Comparison of ENCODE assay signal across 25 cellular contexts in the genomic region with DNA sequence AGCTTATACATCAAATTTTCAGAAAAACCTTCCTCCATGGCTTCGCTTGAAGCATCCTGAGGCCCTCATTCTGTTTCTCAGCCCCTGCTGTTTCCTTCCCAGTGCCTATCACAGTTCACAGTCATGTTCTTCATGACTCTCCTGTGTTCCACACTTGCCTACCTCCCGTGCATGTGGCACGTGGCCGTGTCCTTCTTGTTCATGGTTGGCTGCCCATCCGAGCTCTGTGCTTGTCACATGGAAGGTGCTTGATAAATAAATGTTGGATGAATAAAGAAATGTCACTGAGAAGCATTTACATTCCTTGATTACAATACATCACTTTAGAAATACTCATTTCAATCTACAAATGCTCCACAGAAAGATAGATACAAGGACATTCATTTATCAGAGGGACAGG. TPM values are rescaled to one million over a fixed set of nuclear protein-coding genes. Genes with fewer than 3 reads are reported as not detected.
A peak's percentile ranks its signal among the peaks of the same experiment; 100 is the strongest.
DNase-seq lines count a peak whose midpoint lies in the region; ATAC-seq, FAIRE-seq and TF ChIP-seq lines count a peak whose summit lies in the region.
"Had no signal": no experiment of that assay in that cellular context is flagged by ENCODE, and none has a peak within 500 bp of the region (broad histone marks: within the 10 kb centered on the region; RNA-seq: fewer than 3 reads in every experiment).

No MANE protein-coding gene starts in this region.

- H3K4me1 Mint-ChIP-seq in activated T-helper 1 cell treated with anti-CD3 and anti-CD28 coated beads, Interleukin-12 subunit alpha, Interleukin-12 subunit beta, Interleukin-2, Interleukin-4 antibody, amounts not matched to agents 30 ng/mL and 10 ng/mL and 1 ng/mL, durations not matched to agents 14 hours and 24 hours and 36 hours (ENCODE audit: low read depth), result peaks cover 26% of the 10 kb centered on the region

- H3K27ac ChIP-seq in SK-N-SH (ENCODE audit: low read depth in 2 of 2, low read length in 1 of 2) (peak overlapping the region in 1 of 2 experiments; percentile 78; a peak in 2 of 4 replicates), HCT116 (ENCODE audit: low read depth, low read length) (no peak overlapping the region), stomach (no peak overlapping the region)
- H3K27ac ChIP-seq: 22Rv1, heart left ventricle, tibial artery had no signal

- peaks cover 8% of the 10 kb centered on the region for H3K27me3 Mint-ChIP-seq in activated T-helper 1 cell treated with anti-CD3 and anti-CD28 coated beads, Interleukin-12 subunit alpha, Interleukin-12 subunit beta, Interleukin-2, Interleukin-4 antibody, amounts not matched to agents 30 ng/mL and 10 ng/mL and 1 ng/mL, durations not matched to agents 14 hours and 24 hours and 36 hours (ENCODE audit: insufficient read depth)
- H3K27me3 Mint-ChIP-seq: activated CD8-positive, alpha-beta memory T cell treated with anti-CD3 and anti-CD28 coated beads, Interleukin-2, amount 10 ng/mL, durations not matched to agents 7 days and 5 days had no signal

- H3K27me3 ChIP-seq in SK-N-SH (ENCODE audit: insufficient read depth) (no peaks in the 10 kb centered on the region), HCT116 (ENCODE audit: insufficient read depth, low read length) (no peaks in the 10 kb centered on the region), stomach (no peaks in the 10 kb centered on the region)
- H3K27me3 ChIP-seq: heart left ventricle, MG63, tibial artery had no signal

- no peak for FAIRE-seq in D721Med (lab: Jason Lieb, UNC)
- FAIRE-seq: GM19239, H1 had no signal

- TF ChIP-seq EP300 in SK-N-SH (IDR thresholded peaks at IDR 0.05; ENCODE audit: borderline replicate concordance in 1 of 2, low read depth in 1 of 2, low read length in 1 of 2) (no peak), stomach (IDR thresholded peaks at IDR 0.05) (no peak)

- CTCF ChIA-PET in SK-N-SH (lab: Yijun Ruan, JAX) (interaction anchor here (2.0 kb wide), 1 partner anchor 260 kb away, joined by 7 read pairs; no protein-coding TSS in a partner anchor), HCT116 (lab: Charles Lee) (interaction anchor here (1.1 kb wide), 1 partner anchor 206 kb away, joined by 3 read pairs; no protein-coding TSS in a partner anchor)

- H3K4me2 ChIP-seq in SK-N-SH (peak overlapping the region; percentile 42), HCT116 (ENCODE audit: low read length) (peak overlapping the region; percentile 68)

- no peak for ATAC-seq in SK-N-SH treated with all-trans-retinoic acid at 6 μM for 48 hours
- ATAC-seq in HCT116, result no peak
- ATAC-seq: activated CD8-positive, alpha-beta memory T cell treated with anti-CD3 and anti-CD28 coated beads, Interleukin-2, amount 10 ng/mL, durations not matched to agents 7 days and 5 days; heart left ventricle; left lobe of liver had no signal

- TF ChIP-seq POLR2A in HCT116 (IDR thresholded peaks at IDR 0.05; ENCODE audit: borderline replicate concordance, extremely low read depth, insufficient read depth, insufficient read length) (no peak), stomach (IDR thresholded peaks at IDR 0.05) (no peak)

- WGBS in SK-N-SH (ENCODE audit: low lambda C conversion rate), result 96% methylated on average over 5 of the region's 5 CpGs
- WGBS in stomach, 5 donors, result 91 to 94% (median 93%) methylated on average over 5 of the region's 5 CpGs

- no peaks in the 10 kb centered on the region for H3K9me3 ChIP-seq in SK-N-SH
- no peaks in the 10 kb centered on the region for H3K9me3 ChIP-seq in HCT116 (ENCODE audit: control insufficient read depth in 1 of 2, insufficient read depth in 1 of 2, low read depth in 1 of 2, low read length in 2 of 2)
- no peaks in the 10 kb centered on the region for H3K9me3 ChIP-seq in stomach
- H3K9me3 ChIP-seq: heart left ventricle, MG63, tibial artery had no signal

- no peak for TF ChIP-seq CTCF in SK-N-SH (IDR thresholded peaks at IDR 0.05)
- no peak for TF ChIP-seq CTCF in HCT116 (IDR thresholded peaks at IDR 0.05 in 2 of 3, conservative IDR thresholded peaks at IDR 0.05 in 1 of 3; ENCODE audit: borderline replicate concordance in 1 of 3, insufficient read depth in 1 of 3, low read depth in 2 of 3, low read length in 2 of 3)
- no peak for TF ChIP-seq CTCF in D721Med (IDR thresholded peaks at IDR 0.05; ENCODE audit: insufficient read depth, missing control alignments)
- no peak for TF ChIP-seq CTCF in stomach (IDR thresholded peaks at IDR 0.05)

- no TSS peak for BruUV-seq in HCT116 (replicated peaks; lab: Mats Ljungman, UMichigan)

- RAD21 ChIA-PET in HCT116 (lab: Charles Lee; ENCODE audit: low non-redundant PET in 1 of 2, low total read pairs in 2 of 2, uncharacterized antibody in 2 of 2, unreplicated experiment in 2 of 2), result no interaction called here

- no peak overlapping the region for H2AFZ ChIP-seq in SK-N-SH (ENCODE audit: low read depth)
- no peak overlapping the region for H2AFZ ChIP-seq in HCT116 (ENCODE audit: low read depth, low read length, poor library complexity, severe bottlenecking)

- POLR2A ChIA-PET in SK-N-SH (lab: Yijun Ruan, JAX) (no interaction called here), HCT116 (lab: Charles Lee) (no interaction called here)

- no peaks in the 10 kb centered on the region for H3K36me3 ChIP-seq in SK-N-SH (replicated peaks in 1 of 2; ENCODE audit: control insufficient read depth in 1 of 2, insufficient read depth in 2 of 2, low read length in 1 of 2)
- H3K36me3 ChIP-seq in HCT116 (ENCODE audit: control insufficient read depth in 1 of 2, insufficient read depth in 2 of 2, low read length in 2 of 2), result no peaks in the 10 kb centered on the region
- H3K36me3 ChIP-seq in stomach, result no peaks in the 10 kb centered on the region
- H3K36me3 ChIP-seq: heart left ventricle, MG63, tibial artery had no signal

- H3K9me2 ChIP-seq in SK-N-SH, result no peaks in the 10 kb centered on the region
- no peaks in the 10 kb centered on the region for H3K9me2 ChIP-seq in HCT116 (ENCODE audit: insufficient read depth)

- peaks cover 0 to 22% of the 10 kb centered on the region in 2 experiments; a peak in 2 of 4 replicates for H3K4me1 ChIP-seq in SK-N-SH (ENCODE audit: control insufficient read depth in 1 of 2, insufficient read depth in 2 of 2, low read depth in 1 of 2, low read length in 1 of 2)
- H3K4me1 ChIP-seq in HCT116 (ENCODE audit: control insufficient read depth in 1 of 2, insufficient read depth in 2 of 2, low read length in 2 of 2), result peaks cover 18 to 28% of the 10 kb centered on the region in 2 experiments
- H3K4me1 ChIP-seq in stomach, result no peaks in the 10 kb centered on the region
- H3K4me1 ChIP-seq: tibial artery had no signal

- H4K20me1 ChIP-seq in SK-N-SH (ENCODE audit: insufficient read depth), result no peaks in the 10 kb centered on the region
- no peaks in the 10 kb centered on the region for H4K20me1 ChIP-seq in HCT116 (ENCODE audit: insufficient read depth)

- H3K9me3 Mint-ChIP-seq in activated T-helper 1 cell treated with anti-CD3 and anti-CD28 coated beads, Interleukin-12 subunit alpha, Interleukin-12 subunit beta, Interleukin-2, Interleukin-4 antibody, amounts not matched to agents 30 ng/mL and 10 ng/mL and 1 ng/mL, durations not matched to agents 14 hours and 24 hours and 36 hours, result peaks cover 9% of the 10 kb centered on the region

- H3K9ac ChIP-seq in SK-N-SH (no peak overlapping the region), HCT116 (ENCODE audit: low read length) (no peak overlapping the region)

- H3K36me3 Mint-ChIP-seq in activated T-helper 1 cell treated with anti-CD3 and anti-CD28 coated beads, Interleukin-12 subunit alpha, Interleukin-12 subunit beta, Interleukin-2, Interleukin-4 antibody, amounts not matched to agents 30 ng/mL and 10 ng/mL and 1 ng/mL, durations not matched to agents 14 hours and 24 hours and 36 hours (ENCODE audit: low read depth), result peaks cover 4% of the 10 kb centered on the region
- H3K36me3 Mint-ChIP-seq: activated CD8-positive, alpha-beta memory T cell treated with anti-CD3 and anti-CD28 coated beads, Interleukin-2, amount 10 ng/mL, durations not matched to agents 7 days and 5 days had no signal

- no peak for DNase-seq in SK-N-SH
- no peak for DNase-seq in HCT116 (ENCODE audit: low read depth, low spot score)
- no peak for DNase-seq in activated T-helper 1 cell treated with anti-CD3 and anti-CD28 coated beads, Interleukin-12 subunit alpha, Interleukin-12 subunit beta, Interleukin-2, Interleukin-4 antibody, amounts not matched to agents 30 ng/mL and 10 ng/mL and 1 ng/mL, durations not matched to agents 14 hours and 24 hours and 36 hours (ENCODE audit: low spot score)
- DNase-seq in kidney tubule cell (ENCODE audit: low spot score), result peak; percentile 84
- DNase-seq in D721Med (ENCODE audit: insufficient read length, low spot score), result no peak
- no peak for DNase-seq in stomach
- no peak for DNase-seq in NCI-H526 treated with DMSO at 0.1 percent for 48 hours (lab: John Stamatoyannopoulos, UW)
- DNase-seq: activated CD8-positive, alpha-beta memory T cell treated with anti-CD3 and anti-CD28 coated beads, Interleukin-2, amount 10 ng/mL, durations not matched to agents 7 days and 5 days; activated effector memory CD4-positive, alpha-beta T cell treated with anti-CD3 and anti-CD28 coated beads, Interleukin-2, amount 50 U/mL, for 16 hours; COR-L47; heart left ventricle; MG63; naive thymus-derived CD4-positive, alpha-beta T cell; NCI-H1436; NCI-H524; occipital lobe; RPMI8226; stimulated activated naive CD8-positive, alpha-beta T cell treated with anti-CD3 and anti-CD28 coated beads, Interleukin-15, Interleukin-2, amounts not matched to agents 100 U/mL and 50 U/mL, for 24 hours; T-helper 9 cell; tibial artery had no signal

- peak overlapping the region; percentile 70 for H3K27ac Mint-ChIP-seq in activated T-helper 1 cell treated with anti-CD3 and anti-CD28 coated beads, Interleukin-12 subunit alpha, Interleukin-12 subunit beta, Interleukin-2, Interleukin-4 antibody, amounts not matched to agents 30 ng/mL and 10 ng/mL and 1 ng/mL, durations not matched to agents 14 hours and 24 hours and 36 hours
- H3K27ac Mint-ChIP-seq: activated CD8-positive, alpha-beta memory T cell treated with anti-CD3 and anti-CD28 coated beads, Interleukin-2, amount 10 ng/mL, durations not matched to agents 7 days and 5 days had no signal

- intact Hi-C loops in HCT116 (cut with micrococcal nuclease) (loop anchor here (5.0 kb wide), 1 partner anchor 153 kb away; no protein-coding TSS in a partner anchor), stomach (cut with DNase I; ENCODE audit: low total_unique reads) (no loop called here)
- intact Hi-C loops in activated T-helper 1 cell treated with anti-CD3 and anti-CD28 coated beads, Interleukin-12 subunit alpha, Interleukin-12 subunit beta, Interleukin-2, Interleukin-4 antibody, amounts not matched to agents 30 ng/mL and 10 ng/mL and 1 ng/mL, durations not matched to agents 14 hours and 24 hours and 36 hours (cut with micrococcal nuclease), result loop anchor here (1.0 to 10.0 kb wide), 6 partner anchors 223 to 577 kb away; partner anchors contain the start of genes LANCL2 and VOPP1

- no peak for TF ChIP-seq RAD21 in SK-N-SH (IDR thresholded peaks at IDR 0.05; ENCODE audit: low read length)
- no peak for TF ChIP-seq RAD21 in HCT116 (IDR thresholded peaks at IDR 0.05; ENCODE audit: low read depth)

- H3F3A ChIP-seq in SK-N-SH (replicated peaks; ENCODE audit: insufficient read depth), result peaks cover 36% of the 10 kb centered on the region

- H3K79me2 ChIP-seq in SK-N-SH (ENCODE audit: insufficient read depth) (no peaks in the 10 kb centered on the region), HCT116 (ENCODE audit: insufficient read depth, low read length) (no peaks in the 10 kb centered on the region)

- H3K4me3 ChIP-seq in SK-N-SH (ENCODE audit: low read depth in 2 of 2, low read length in 1 of 2), result no peak overlapping the region
- H3K4me3 ChIP-seq in HCT116 (replicated peaks in 1 of 2; ENCODE audit: low read depth in 1 of 2, low read length in 2 of 2), result no peak overlapping the region
- no peak overlapping the region for H3K4me3 ChIP-seq in stomach
- H3K4me3 ChIP-seq: heart left ventricle, MG63, tibial artery had no signal

- H3K4me3 Mint-ChIP-seq in activated T-helper 1 cell treated with anti-CD3 and anti-CD28 coated beads, Interleukin-12 subunit alpha, Interleukin-12 subunit beta, Interleukin-2, Interleukin-4 antibody, amounts not matched to agents 30 ng/mL and 10 ng/mL and 1 ng/mL, durations not matched to agents 14 hours and 24 hours and 36 hours, result no peak overlapping the region
- H3K4me3 Mint-ChIP-seq: activated CD8-positive, alpha-beta memory T cell treated with anti-CD3 and anti-CD28 coated beads, Interleukin-2, amount 10 ng/mL, durations not matched to agents 7 days and 5 days had no signal

RNA-seq across cellular contexts. Expression of gene EGFR, which starts 23.7 kb away (rescaled TPM):
- polyA plus RNA-seq in SK-N-SH (2012; rRNA removed) (30.7 and 37.6 TPM in 2 replicates), stomach (10 to 100 TPM in 1 of 3 donors, 1 to 10 TPM in 2; 3.4 to 10.9 (median 3.5) TPM)
- 28.1 and 35.5 TPM in 2 replicates for polyA plus RNA-seq in SK-N-SH (2012; cell fraction: cytosol; rRNA removed)
- polyA plus RNA-seq in SK-N-SH (2012; cell fraction: nucleus; rRNA removed), result 63.1 and 73.2 TPM in 2 replicates
- total RNA-seq in HCT116 (2021; ENCODE audit: unreplicated experiment) (71.5 TPM), stomach (10 to 100 TPM; 31.7 to 43.4 (median 35.2) TPM)
- 27.5 and 28.7 TPM in 2 replicates for polyA plus RNA-seq in HCT116 (2012)
- total RNA-seq in activated T-helper 1 cell treated with anti-CD3 and anti-CD28 coated beads, Interleukin-12 subunit alpha, Interleukin-12 subunit beta, Interleukin-2, Interleukin-4 antibody, amounts not matched to agents 30 ng/mL and 10 ng/mL and 1 ng/mL, durations not matched to agents 14 hours and 24 hours and 36 hours, result 0.10 TPM in 1 of 2 replicates, not detected in the other
- total RNA-seq: activated CD8-positive, alpha-beta memory T cell treated with anti-CD3 and anti-CD28 coated beads, Interleukin-2, amount 10 ng/mL, durations not matched to agents 7 days and 5 days had no signal
- polyA plus RNA-seq: naive thymus-derived CD4-positive, alpha-beta T cell had no signal

Comparison
In these comparisons a context has a peak if more than half of its experiments do, and no peak if none do; other contexts are left out.
1. RNA of gene EGFR, which starts 23.7 kb away (total RNA-seq): 71.5 TPM in HCT116 (single experiment) and 31.7 to 43.4 TPM in stomach; 0.10 TPM in activated T-helper 1 cell treated with anti-CD3 and anti-CD28 coated beads, Interleukin-12 subunit alpha, Interleukin-12 subunit beta, Interleukin-2, Interleukin-4 antibody, amounts not matched to agents 30 ng/mL and 10 ng/mL and 1 ng/mL, durations not matched to agents 14 hours and 24 hours and 36 hours; every median in the first group is over 10 times any median in the second.